In the genomic region with DNA sequence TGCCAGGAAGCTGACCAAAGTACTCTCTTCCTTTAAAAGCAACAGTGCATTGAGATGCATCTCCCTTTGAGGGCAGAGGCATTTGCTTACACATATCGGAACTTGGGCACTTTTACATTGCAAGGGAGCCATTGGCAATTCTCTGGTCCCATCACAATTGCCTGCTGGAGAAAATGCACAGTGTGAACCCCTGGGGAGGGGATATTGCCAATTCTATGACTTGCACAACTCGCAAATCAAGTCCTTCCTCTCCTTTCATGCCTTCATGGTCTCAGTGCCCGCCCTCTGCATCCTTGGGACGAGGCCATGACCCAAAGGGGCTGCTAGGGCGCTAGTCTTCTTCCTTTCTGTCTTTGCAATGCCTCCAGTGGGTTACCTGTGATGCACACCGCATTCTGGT, we compare ENCODE assay signal across 1 cellular context.
A peak's percentile ranks its signal among the peaks of the same experiment; 100 is the strongest.
TF ChIP-seq lines count a peak whose summit lies in the region.

No MANE protein-coding gene starts in this region.

TF ChIP-seq in WTC11, 78 proteins besides CTCF, POLR2A, EP300 and RAD21:
- TF ChIP-seq FOXJ3 (CRISPR knock-in tag; IDR thresholded peaks at IDR 0.05; ENCODE audit: borderline replicate concordance) (no peak), ELF4 (CRISPR knock-in tag; IDR thresholded peaks at IDR 0.05; ENCODE audit: low read depth) (no peak), NFE2L1 (CRISPR knock-in tag; IDR thresholded peaks at IDR 0.05) (0 out of 2 replicates have a peak, but pooled peaks have one; percentile 22), TEAD1 (CRISPR knock-in tag; IDR thresholded peaks at IDR 0.05) (peak; percentile 26; the same call in 1 of the 2 replicates)
